ENCODE assay signal across 8 cellular contexts in the genomic region with DNA sequence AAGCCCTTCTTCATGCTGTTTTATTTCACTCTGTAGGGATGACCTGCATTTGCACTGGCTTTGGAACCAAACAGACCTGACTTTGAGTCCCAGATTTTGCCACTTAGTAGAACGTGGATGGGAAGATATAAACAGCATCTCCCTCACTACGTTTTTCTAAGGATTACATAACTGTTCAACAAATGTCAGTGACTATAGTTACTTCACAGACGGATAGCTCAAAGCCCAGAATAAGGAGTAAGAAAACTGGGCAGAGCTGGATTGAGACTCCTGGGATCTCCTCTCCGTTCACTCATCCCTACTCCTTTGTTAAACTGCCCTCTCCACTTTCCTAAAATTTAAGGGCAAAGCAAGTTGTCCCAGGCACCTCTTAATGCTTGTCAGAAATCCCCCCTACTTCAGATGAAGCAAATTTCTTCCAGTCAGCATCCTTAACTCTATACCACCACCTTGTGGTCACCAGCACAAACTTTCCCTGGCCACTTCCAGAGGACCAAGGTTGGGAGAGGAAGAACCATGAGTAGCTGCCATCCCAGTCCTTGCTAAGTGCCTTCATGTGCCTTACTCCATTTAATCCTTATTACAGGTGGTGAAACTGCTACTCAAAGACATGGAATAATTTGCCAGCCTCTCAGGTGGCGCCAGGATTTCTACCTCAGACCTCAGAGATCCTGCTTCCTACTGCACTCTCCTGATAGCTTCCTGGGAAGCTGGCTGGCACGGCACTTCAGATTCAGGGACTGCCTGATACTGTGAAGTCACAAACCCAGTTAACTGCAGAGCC. TPM values are rescaled to one million over a fixed set of nuclear protein-coding genes. Genes with fewer than 3 reads are reported as not detected.
DNase-seq lines count a peak whose midpoint lies in the region; ATAC-seq and TF ChIP-seq lines count a peak whose summit lies in the region.

No MANE protein-coding gene starts in this region.

- DNase-seq in COR-L47 (lab: John Stamatoyannopoulos, UW) (peak; percentile 36), GM23248 (peak; percentile 80), NCI-H446 (lab: John Stamatoyannopoulos, UW) (peak; percentile 48 to 65), heart left ventricle (peak in 2 of 5 donors; percentile 18 to 40), progenitor cell of endocrine pancreas (ENCODE audit: low spot score, unreplicated experiment) (no peak)
- DNase-seq in NK-92 treated with Interleukin-12 subunit alpha and Interleukin-12 subunit beta, amount 100 ng/mL, for 24 hours (lab: John Stamatoyannopoulos, UW) = no peak

- no peaks in the 10 kb centered on the region for H3K9me3 Mint-ChIP-seq in progenitor cell of endocrine pancreas (ENCODE audit: low read depth)

- H3K4me3 ChIP-seq in GM23248 (no peak overlapping the region), heart left ventricle (no peak overlapping the region)

- H4K20me1 ChIP-seq in GM23248 (ENCODE audit: insufficient read depth) = no peaks in the 10 kb centered on the region

- H3K9me3 ChIP-seq in GM23248 (ENCODE audit: low read depth) = no peaks in the 10 kb centered on the region
- H3K9me3 ChIP-seq in heart left ventricle = no peaks in the 10 kb centered on the region

- intact Hi-C loops in heart left ventricle (cut with DNase I) = loop anchor here (1.0 to 10.0 kb wide), 8 partner anchors 36 to 279 kb away; partner anchors contain the start of gene EGR1 (in 1 of the 10)

- in situ Hi-C loops in GM23248 (cut with MboI) = no loop called here

- H3K4me1 ChIP-seq in GM23248 (ENCODE audit: insufficient read depth) (peaks cover 40% of the 10 kb centered on the region), heart left ventricle (peaks cover 0 to 28% (median 8%) of the 10 kb centered on the region in 12 donors)

- no peaks in the 10 kb centered on the region for H3K4me1 Mint-ChIP-seq in progenitor cell of endocrine pancreas (ENCODE audit: low read depth)

- 0 out of 2 replicates have a peak overlapping the region, but pooled peaks have one; percentile 17 for H3K9ac ChIP-seq in GM23248

- no peaks in the 10 kb centered on the region for H3K27me3 Mint-ChIP-seq in progenitor cell of endocrine pancreas

- H3K36me3 Mint-ChIP-seq in progenitor cell of endocrine pancreas (ENCODE audit: insufficient read depth) = peaks cover 3% of the 10 kb centered on the region

- H3K4me2 ChIP-seq in GM23248 (ENCODE audit: unreplicated experiment) = no peak overlapping the region

- H3K27me3 ChIP-seq in GM23248 (replicated peaks; ENCODE audit: insufficient read depth) = no peaks in the 10 kb centered on the region
- no peaks in the 10 kb centered on the region for H3K27me3 ChIP-seq in heart left ventricle

- TF ChIP-seq CTCF in heart left ventricle (IDR thresholded peaks at IDR 0.05) = peak; percentile 61 to 79 (median 72)
- TF ChIP-seq CTCF in progenitor cell of endocrine pancreas (IDR thresholded peaks at IDR 0.05; ENCODE audit: unreplicated experiment) = peak; percentile 71

- H3K79me2 ChIP-seq in GM23248 (ENCODE audit: insufficient read depth) = peaks cover 17% of the 10 kb centered on the region

- H3K36me3 ChIP-seq in GM23248 (ENCODE audit: low read depth) (peaks cover 20% of the 10 kb centered on the region; the same call in 1 of the 2 replicates), heart left ventricle (peaks cover 0 to 32% (median 26%) of the 10 kb centered on the region in 9 donors)

- H3K27ac Mint-ChIP-seq in progenitor cell of endocrine pancreas = peak overlapping the region; percentile 56

- no peaks in the 10 kb centered on the region for H3K9me2 ChIP-seq in GM23248 (ENCODE audit: insufficient read depth)

- peak; percentile 72 to 79 (median 76) for ATAC-seq in heart left ventricle
- ATAC-seq in HG03571 (IDR thresholded peaks at IDR 0.05; ENCODE audit: unreplicated experiment) = no peak

- peaks cover 40% of the 10 kb centered on the region for H3F3A ChIP-seq in GM23248 (ENCODE audit: insufficient read depth)

- no peak for TF ChIP-seq POLR2A in heart left ventricle (IDR thresholded peaks at IDR 0.05)

- WGBS in GM23248 (ENCODE audit: low coverage in 1 of 2, low lambda C conversion rate in 2 of 2, missing lambda C conversion rate in 2 of 2), 2 experiments = 17 to 20% methylated on average over 6 of the region's 6 CpGs
- 18 to 27% (median 23%) methylated on average over 6 of the region's 6 CpGs for WGBS in heart left ventricle, 4 donors

- H3K27ac ChIP-seq in GM23248 (peak overlapping the region; percentile 12; the same call in 1 of the 2 replicates), angular gyrus (ENCODE audit: low read depth, low read length) (peak overlapping the region; percentile 54), heart left ventricle (peak overlapping the region in 4 of 12 donors; percentile 4 to 49 (median 28))

- H2AFZ ChIP-seq in GM23248 = no peak overlapping the region

- no peak overlapping the region for H3K4me3 Mint-ChIP-seq in progenitor cell of endocrine pancreas (ENCODE audit: low read depth)

RNA-seq across cellular contexts. Expression of gene EGR1, which starts 38.4 kb away (rescaled TPM):
- total RNA-seq in GM23248 (2014; rRNA removed; shearing (Covaris generic)) = 14.3 and 19.0 TPM in 2 replicates
- polyA plus RNA-seq in GM23248 (2016; fragmentation: Nextera tagmentation; extraction: Ambion mirVana) (161 and 170 TPM in 2 replicates), heart left ventricle (10 to 100 TPM; 13.9 to 16.2 TPM)
- total RNA-seq in heart left ventricle (100 to 1,000 TPM in 1 of 9 donors, 10 to 100 TPM in 4, 1 to 10 TPM in 4; 4.0 to 133 (median 15.3) TPM), progenitor cell of endocrine pancreas (49.5 and 56.2 TPM in 2 replicates)

RNA-seq across cellular contexts. Expression of gene ETF1, which starts 39.4 kb away (rescaled TPM):
- total RNA-seq in GM23248 (2014; rRNA removed; shearing (Covaris generic)) = 124 and 136 TPM in 2 replicates
- 74.1 and 76.0 TPM in 2 replicates for polyA plus RNA-seq in GM23248 (2016; fragmentation: Nextera tagmentation; extraction: Ambion mirVana)
- 100 to 1,000 TPM in 1 of 9 donors, 10 to 100 TPM in 8; 52.4 to 116 (median 81.8) TPM for total RNA-seq in heart left ventricle
- polyA plus RNA-seq in heart left ventricle = 100 to 1,000 TPM in 1 of 2 donors, 10 to 100 TPM in 1; 19.0 to 104 TPM
- total RNA-seq in progenitor cell of endocrine pancreas = 73.1 and 77.6 TPM in 2 replicates

Comparison
In these comparisons a context has a peak if more than half of its experiments do, and no peak if none do; other contexts are left out.
1. DNase-seq: peak in COR-L47 (single experiment), GM23248 (single experiment) and NCI-H446 (2 of 2); none in progenitor cell of endocrine pancreas (single experiment) and NK-92 treated with Interleukin-12 subunit alpha and Interleukin-12 subunit beta, amount 100 ng/mL, for 24 hours (single experiment).